Comparison of ENCODE assay signal across 1 cellular context in the genomic region with DNA sequence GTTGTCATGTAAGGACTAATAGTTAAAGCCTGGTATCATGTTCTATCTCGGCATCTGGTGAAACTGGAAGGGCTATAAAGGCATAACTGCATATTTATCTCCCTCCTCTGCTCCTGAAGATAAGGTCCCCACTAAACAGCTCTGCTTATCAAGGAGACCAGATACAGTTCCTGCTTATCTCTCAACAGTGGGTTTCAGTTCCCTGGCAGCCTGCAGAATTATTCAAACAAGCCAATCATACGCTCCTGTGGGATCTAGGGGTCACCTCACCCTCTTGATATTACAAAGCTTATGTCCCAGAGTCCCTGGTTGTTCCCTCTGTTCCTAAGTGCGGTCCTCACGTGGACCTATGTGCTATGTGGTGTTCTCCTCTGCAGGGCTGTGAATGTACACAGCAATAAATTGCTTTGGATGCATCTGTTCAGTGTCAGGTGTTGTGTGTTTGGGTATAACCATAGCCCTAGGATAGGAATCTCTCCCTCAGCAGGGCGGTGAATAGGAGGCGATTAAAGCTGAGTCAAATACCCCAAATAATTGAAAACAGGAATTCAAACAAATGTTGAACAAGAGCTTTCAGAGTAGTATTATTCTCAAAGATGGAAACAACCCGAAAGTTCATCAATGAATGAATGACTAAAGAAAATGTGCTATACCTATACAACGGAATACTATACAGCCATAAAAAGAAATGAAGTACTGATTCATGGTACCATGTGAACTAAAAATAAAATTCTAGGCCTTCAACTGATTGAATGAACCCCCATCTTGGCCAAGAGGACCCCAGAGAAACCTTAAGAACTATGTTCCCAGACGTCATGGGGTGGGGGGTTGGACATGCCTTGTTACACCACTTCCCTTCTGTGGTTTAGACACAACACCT.
A peak's percentile ranks its signal among the peaks of the same experiment; 100 is the strongest.
TF ChIP-seq lines count a peak whose summit lies in the region.

No MANE protein-coding gene starts in this region.

TF ChIP-seq in K562, 482 proteins besides CTCF, POLR2A, EP300 and RAD21 (continued from another document and continues in another):
- peak; percentile 99 for TF ChIP-seq MTA2 (IDR thresholded peaks at IDR 0.05; ENCODE audit: low read depth)
- no peak for TF ChIP-seq HNRNPUL1 (IDR thresholded peaks at IDR 0.05; ENCODE audit: low read length)
- peak; percentile 71; the same call in 1 of the 2 replicates for TF ChIP-seq MTA3 (IDR thresholded peaks at IDR 0.05; ENCODE audit: borderline replicate concordance)
- TF ChIP-seq TAL1 (IDR thresholded peaks at IDR 0.05): peak; percentile 100
- TF ChIP-seq, protein P1, sequence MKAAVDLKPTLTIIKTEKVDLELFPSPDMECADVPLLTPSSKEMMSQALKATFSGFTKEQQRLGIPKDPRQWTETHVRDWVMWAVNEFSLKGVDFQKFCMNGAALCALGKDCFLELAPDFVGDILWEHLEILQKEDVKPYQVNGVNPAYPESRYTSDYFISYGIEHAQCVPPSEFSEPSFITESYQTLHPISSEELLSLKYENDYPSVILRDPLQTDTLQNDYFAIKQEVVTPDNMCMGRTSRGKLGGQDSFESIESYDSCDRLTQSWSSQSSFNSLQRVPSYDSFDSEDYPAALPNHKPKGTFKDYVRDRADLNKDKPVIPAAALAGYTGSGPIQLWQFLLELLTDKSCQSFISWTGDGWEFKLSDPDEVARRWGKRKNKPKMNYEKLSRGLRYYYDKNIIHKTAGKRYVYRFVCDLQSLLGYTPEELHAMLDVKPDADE (conservative IDR thresholded peaks at IDR 0.05; ENCODE audit: control insufficient read depth, low read depth, low read length): no peak
- TF ChIP-seq BHLHE40 (IDR thresholded peaks at IDR 0.05; ENCODE audit: low read length): peak; percentile 46; the same call in 1 of the 2 replicates
- TF ChIP-seq, protein P2, sequence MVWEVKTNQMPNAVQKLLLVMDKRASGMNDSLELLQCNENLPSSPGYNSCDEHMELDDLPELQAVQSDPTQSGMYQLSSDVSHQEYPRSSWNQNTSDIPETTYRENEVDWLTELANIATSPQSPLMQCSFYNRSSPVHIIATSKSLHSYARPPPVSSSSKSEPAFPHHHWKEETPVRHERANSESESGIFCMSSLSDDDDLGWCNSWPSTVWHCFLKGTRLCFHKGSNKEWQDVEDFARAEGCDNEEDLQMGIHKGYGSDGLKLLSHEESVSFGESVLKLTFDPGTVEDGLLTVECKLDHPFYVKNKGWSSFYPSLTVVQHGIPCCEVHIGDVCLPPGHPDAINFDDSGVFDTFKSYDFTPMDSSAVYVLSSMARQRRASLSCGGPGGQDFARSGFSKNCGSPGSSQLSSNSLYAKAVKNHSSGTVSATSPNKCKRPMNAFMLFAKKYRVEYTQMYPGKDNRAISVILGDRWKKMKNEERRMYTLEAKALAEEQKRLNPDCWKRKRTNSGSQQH (CRISPR knock-in tag; IDR thresholded peaks at IDR 0.05): no peak
- peak; percentile 82; the same call in 1 of the 2 replicates for TF ChIP-seq ZKSCAN8 (CRISPR knock-in tag; IDR thresholded peaks at IDR 0.05)
- TF ChIP-seq ERF (CRISPR knock-in tag; IDR thresholded peaks at IDR 0.05): peak; percentile 33; the same call in 1 of the 2 replicates
- TF ChIP-seq MECOM (CRISPR knock-in tag; IDR thresholded peaks at IDR 0.05): peak; percentile 85
- TF ChIP-seq ZNF785 (CRISPR knock-in tag; IDR thresholded peaks at IDR 0.05): no peak
- no peak for TF ChIP-seq SAFB2 (IDR thresholded peaks at IDR 0.05; ENCODE audit: borderline replicate concordance, low read depth, low read length, severe bottlenecking)
- TF ChIP-seq SIN3B (IDR thresholded peaks at IDR 0.05; ENCODE audit: low read depth): no peak
- TF ChIP-seq WHSC1 (IDR thresholded peaks at IDR 0.05; ENCODE audit: low read length): no peak
- TF ChIP-seq CREBBP (IDR thresholded peaks at IDR 0.05; ENCODE audit: low read depth, low read length): no peak
- no peak for TF ChIP-seq KDM5B (IDR thresholded peaks at IDR 0.05; ENCODE audit: insufficient replicate concordance, low read depth, low read length)
- TF ChIP-seq, protein P3, sequence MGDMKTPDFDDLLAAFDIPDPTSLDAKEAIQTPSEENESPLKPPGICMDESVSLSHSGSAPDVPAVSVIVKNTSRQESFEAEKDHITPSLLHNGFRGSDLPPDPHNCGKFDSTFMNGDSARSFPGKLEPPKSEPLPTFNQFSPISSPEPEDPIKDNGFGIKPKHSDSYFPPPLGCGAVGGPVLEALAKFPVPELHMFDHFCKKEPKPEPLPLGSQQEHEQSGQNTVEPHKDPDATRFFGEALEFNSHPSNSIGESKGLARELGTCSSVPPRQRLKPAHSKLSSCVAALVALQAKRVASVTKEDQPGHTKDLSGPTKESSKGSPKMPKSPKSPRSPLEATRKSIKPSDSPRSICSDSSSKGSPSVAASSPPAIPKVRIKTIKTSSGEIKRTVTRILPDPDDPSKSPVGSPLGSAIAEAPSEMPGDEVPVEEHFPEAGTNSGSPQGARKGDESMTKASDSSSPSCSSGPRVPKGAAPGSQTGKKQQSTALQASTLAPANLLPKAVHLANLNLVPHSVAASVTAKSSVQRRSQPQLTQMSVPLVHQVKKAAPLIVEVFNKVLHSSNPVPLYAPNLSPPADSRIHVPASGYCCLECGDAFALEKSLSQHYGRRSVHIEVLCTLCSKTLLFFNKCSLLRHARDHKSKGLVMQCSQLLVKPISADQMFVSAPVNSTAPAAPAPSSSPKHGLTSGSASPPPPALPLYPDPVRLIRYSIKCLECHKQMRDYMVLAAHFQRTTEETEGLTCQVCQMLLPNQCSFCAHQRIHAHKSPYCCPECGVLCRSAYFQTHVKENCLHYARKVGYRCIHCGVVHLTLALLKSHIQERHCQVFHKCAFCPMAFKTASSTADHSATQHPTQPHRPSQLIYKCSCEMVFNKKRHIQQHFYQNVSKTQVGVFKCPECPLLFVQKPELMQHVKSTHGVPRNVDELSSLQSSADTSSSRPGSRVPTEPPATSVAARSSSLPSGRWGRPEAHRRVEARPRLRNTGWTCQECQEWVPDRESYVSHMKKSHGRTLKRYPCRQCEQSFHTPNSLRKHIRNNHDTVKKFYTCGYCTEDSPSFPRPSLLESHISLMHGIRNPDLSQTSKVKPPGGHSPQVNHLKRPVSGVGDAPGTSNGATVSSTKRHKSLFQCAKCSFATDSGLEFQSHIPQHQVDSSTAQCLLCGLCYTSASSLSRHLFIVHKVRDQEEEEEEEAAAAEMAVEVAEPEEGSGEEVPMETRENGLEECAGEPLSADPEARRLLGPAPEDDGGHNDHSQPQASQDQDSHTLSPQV (IDR thresholded peaks at IDR 0.05): peak; percentile 69; the same call in 1 of the 2 replicates
- TF ChIP-seq MAFF (IDR thresholded peaks at IDR 0.05; ENCODE audit: low read length): no peak
- no peak for TF ChIP-seq ZNF133 (CRISPR knock-in tag; IDR thresholded peaks at IDR 0.05)
- TF ChIP-seq, protein P4, sequence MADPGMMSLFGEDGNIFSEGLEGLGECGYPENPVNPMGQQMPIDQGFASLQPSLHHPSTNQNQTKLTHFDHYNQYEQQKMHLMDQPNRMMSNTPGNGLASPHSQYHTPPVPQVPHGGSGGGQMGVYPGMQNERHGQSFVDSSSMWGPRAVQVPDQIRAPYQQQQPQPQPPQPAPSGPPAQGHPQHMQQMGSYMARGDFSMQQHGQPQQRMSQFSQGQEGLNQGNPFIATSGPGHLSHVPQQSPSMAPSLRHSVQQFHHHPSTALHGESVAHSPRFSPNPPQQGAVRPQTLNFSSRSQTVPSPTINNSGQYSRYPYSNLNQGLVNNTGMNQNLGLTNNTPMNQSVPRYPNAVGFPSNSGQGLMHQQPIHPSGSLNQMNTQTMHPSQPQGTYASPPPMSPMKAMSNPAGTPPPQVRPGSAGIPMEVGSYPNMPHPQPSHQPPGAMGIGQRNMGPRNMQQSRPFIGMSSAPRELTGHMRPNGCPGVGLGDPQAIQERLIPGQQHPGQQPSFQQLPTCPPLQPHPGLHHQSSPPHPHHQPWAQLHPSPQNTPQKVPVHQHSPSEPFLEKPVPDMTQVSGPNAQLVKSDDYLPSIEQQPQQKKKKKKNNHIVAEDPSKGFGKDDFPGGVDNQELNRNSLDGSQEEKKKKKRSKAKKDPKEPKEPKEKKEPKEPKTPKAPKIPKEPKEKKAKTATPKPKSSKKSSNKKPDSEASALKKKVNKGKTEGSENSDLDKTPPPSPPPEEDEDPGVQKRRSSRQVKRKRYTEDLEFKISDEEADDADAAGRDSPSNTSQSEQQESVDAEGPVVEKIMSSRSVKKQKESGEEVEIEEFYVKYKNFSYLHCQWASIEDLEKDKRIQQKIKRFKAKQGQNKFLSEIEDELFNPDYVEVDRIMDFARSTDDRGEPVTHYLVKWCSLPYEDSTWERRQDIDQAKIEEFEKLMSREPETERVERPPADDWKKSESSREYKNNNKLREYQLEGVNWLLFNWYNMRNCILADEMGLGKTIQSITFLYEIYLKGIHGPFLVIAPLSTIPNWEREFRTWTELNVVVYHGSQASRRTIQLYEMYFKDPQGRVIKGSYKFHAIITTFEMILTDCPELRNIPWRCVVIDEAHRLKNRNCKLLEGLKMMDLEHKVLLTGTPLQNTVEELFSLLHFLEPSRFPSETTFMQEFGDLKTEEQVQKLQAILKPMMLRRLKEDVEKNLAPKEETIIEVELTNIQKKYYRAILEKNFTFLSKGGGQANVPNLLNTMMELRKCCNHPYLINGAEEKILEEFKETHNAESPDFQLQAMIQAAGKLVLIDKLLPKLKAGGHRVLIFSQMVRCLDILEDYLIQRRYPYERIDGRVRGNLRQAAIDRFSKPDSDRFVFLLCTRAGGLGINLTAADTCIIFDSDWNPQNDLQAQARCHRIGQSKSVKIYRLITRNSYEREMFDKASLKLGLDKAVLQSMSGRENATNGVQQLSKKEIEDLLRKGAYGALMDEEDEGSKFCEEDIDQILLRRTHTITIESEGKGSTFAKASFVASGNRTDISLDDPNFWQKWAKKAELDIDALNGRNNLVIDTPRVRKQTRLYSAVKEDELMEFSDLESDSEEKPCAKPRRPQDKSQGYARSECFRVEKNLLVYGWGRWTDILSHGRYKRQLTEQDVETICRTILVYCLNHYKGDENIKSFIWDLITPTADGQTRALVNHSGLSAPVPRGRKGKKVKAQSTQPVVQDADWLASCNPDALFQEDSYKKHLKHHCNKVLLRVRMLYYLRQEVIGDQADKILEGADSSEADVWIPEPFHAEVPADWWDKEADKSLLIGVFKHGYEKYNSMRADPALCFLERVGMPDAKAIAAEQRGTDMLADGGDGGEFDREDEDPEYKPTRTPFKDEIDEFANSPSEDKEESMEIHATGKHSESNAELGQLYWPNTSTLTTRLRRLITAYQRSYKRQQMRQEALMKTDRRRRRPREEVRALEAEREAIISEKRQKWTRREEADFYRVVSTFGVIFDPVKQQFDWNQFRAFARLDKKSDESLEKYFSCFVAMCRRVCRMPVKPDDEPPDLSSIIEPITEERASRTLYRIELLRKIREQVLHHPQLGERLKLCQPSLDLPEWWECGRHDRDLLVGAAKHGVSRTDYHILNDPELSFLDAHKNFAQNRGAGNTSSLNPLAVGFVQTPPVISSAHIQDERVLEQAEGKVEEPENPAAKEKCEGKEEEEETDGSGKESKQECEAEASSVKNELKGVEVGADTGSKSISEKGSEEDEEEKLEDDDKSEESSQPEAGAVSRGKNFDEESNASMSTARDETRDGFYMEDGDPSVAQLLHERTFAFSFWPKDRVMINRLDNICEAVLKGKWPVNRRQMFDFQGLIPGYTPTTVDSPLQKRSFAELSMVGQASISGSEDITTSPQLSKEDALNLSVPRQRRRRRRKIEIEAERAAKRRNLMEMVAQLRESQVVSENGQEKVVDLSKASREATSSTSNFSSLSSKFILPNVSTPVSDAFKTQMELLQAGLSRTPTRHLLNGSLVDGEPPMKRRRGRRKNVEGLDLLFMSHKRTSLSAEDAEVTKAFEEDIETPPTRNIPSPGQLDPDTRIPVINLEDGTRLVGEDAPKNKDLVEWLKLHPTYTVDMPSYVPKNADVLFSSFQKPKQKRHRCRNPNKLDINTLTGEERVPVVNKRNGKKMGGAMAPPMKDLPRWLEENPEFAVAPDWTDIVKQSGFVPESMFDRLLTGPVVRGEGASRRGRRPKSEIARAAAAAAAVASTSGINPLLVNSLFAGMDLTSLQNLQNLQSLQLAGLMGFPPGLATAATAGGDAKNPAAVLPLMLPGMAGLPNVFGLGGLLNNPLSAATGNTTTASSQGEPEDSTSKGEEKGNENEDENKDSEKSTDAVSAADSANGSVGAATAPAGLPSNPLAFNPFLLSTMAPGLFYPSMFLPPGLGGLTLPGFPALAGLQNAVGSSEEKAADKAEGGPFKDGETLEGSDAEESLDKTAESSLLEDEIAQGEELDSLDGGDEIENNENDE (IDR thresholded peaks at IDR 0.05; ENCODE audit: low read depth, low read length): no peak
- peak; percentile 98 for TF ChIP-seq RNF2 (IDR thresholded peaks at IDR 0.05)
- TF ChIP-seq ZNF12 (CRISPR knock-in tag; IDR thresholded peaks at IDR 0.05): no peak
- TF ChIP-seq GTF2E2 (tag; IDR thresholded peaks at IDR 0.05): no peak; the same call in 1 of the 2 replicates
- no peak for TF ChIP-seq HNRNPL (IDR thresholded peaks at IDR 0.05; ENCODE audit: low read depth, low read length)
- TF ChIP-seq, protein P5, sequence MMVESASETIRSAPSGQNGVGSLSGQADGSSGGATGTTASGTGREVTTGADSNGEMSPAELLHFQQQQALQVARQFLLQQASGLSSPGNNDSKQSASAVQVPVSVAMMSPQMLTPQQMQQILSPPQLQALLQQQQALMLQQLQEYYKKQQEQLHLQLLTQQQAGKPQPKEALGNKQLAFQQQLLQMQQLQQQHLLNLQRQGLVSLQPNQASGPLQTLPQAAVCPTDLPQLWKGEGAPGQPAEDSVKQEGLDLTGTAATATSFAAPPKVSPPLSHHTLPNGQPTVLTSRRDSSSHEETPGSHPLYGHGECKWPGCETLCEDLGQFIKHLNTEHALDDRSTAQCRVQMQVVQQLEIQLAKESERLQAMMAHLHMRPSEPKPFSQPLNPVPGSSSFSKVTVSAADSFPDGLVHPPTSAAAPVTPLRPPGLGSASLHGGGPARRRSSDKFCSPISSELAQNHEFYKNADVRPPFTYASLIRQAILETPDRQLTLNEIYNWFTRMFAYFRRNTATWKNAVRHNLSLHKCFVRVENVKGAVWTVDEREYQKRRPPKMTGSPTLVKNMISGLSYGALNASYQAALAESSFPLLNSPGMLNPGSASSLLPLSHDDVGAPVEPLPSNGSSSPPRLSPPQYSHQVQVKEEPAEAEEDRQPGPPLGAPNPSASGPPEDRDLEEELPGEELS (CRISPR knock-in tag; IDR thresholded peaks at IDR 0.05; ENCODE audit: borderline replicate concordance): no peak
- peak; percentile 81 for TF ChIP-seq BRD9 (IDR thresholded peaks at IDR 0.05; ENCODE audit: low read depth, partially characterized antibody)
- TF ChIP-seq RBM34 (IDR thresholded peaks at IDR 0.05; ENCODE audit: borderline replicate concordance, insufficient read depth, low read length): no peak
- TF ChIP-seq GATAD2A (IDR thresholded peaks at IDR 0.05): peak; percentile 84; the same call in 1 of the 2 replicates
- peak; percentile 32; the same call in 1 of the 2 replicates for TF ChIP-seq ZNF354B (CRISPR knock-in tag; IDR thresholded peaks at IDR 0.05)
- no peak for TF ChIP-seq SNRNP70 (optimal IDR thresholded peaks at IDR 0.05; ENCODE audit: low read depth, low read length)
- TF ChIP-seq HCFC1 (IDR thresholded peaks at IDR 0.05; ENCODE audit: low read depth, low read length): no peak
- peak; percentile 69; the same call in 1 of the 2 replicates for TF ChIP-seq ZNF274 (IDR thresholded peaks at IDR 0.05; ENCODE audit: borderline replicate concordance, low read depth, low read length)
- TF ChIP-seq, protein P6, sequence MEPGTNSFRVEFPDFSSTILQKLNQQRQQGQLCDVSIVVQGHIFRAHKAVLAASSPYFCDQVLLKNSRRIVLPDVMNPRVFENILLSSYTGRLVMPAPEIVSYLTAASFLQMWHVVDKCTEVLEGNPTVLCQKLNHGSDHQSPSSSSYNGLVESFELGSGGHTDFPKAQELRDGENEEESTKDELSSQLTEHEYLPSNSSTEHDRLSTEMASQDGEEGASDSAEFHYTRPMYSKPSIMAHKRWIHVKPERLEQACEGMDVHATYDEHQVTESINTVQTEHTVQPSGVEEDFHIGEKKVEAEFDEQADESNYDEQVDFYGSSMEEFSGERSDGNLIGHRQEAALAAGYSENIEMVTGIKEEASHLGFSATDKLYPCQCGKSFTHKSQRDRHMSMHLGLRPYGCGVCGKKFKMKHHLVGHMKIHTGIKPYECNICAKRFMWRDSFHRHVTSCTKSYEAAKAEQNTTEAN (CRISPR knock-in tag; IDR thresholded peaks at IDR 0.05): no peak
- no peak for TF ChIP-seq NELFE (IDR thresholded peaks at IDR 0.05; ENCODE audit: insufficient read depth, insufficient read length)
- no peak for TF ChIP-seq SNIP1 (IDR thresholded peaks at IDR 0.05; ENCODE audit: low read depth)
